ENCODE assay signal across 18 cellular contexts in the genomic region with DNA sequence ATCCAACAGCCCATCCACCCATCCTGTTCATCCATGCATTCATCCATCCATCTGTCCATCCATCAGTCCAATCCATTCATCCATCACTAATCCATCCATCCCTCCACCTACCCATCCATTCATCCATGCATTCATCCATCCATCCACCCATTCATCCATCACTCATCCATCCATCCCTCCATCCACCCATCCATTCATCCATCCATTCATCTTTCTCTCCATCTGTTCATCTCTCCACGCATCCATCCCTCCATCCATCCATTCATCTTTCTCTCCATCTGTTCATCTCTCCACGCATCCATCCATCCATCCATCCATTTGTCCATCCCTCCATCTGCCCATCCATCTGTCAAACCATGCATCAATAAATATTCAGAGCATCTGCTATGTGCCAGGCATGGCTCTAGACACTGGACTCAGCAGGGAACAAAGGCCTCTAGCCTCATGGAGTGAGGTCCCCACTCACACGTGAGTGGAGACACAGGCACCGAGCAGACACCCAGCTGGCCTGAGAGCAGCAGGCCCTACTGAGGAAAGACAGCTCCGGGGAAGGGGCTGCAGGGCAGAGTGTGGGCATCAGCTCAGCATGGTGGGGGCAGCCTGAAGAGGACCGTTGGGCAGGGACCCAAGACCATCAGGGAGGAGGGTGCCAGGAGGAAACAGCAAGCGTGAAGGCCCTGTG. TPM values are rescaled to one million over a fixed set of nuclear protein-coding genes. Genes with fewer than 3 reads are reported as not detected.
"Had no signal": no experiment of that assay in that cellular context is flagged by ENCODE, and none has a peak within 500 bp of the region (broad histone marks: within the 10 kb centered on the region; RNA-seq: fewer than 3 reads in every experiment).

No MANE protein-coding gene starts in this region.

- H3K4me3 Mint-ChIP-seq: activated B cell treated with CpG ODN at 0.5 μM for 24 hours; activated naive CD8-positive, alpha-beta T cell; stimulated activated effector memory CD8-positive, alpha-beta T cell treated with anti-CD3 and anti-CD28 coated beads, Interleukin-12 subunit alpha, Interleukin-12 subunit beta, amount 100 ng/mL, for 72 hours; T-helper 1 cell treated with Interleukin-12 subunit alpha and Interleukin-12 subunit beta and Interleukin-4 antibody, amounts not matched to agents 30 μg/mL and 1 μg/mL, for 36 hours had no signal

- H2AFZ ChIP-seq: parathyroid adenoma had no signal

- H3K27ac Mint-ChIP-seq: activated B cell treated with CpG ODN at 0.5 μM for 24 hours; activated naive CD8-positive, alpha-beta T cell; stimulated activated effector memory CD8-positive, alpha-beta T cell treated with anti-CD3 and anti-CD28 coated beads, Interleukin-12 subunit alpha, Interleukin-12 subunit beta, amount 100 ng/mL, for 72 hours; T-helper 1 cell treated with Interleukin-12 subunit alpha and Interleukin-12 subunit beta and Interleukin-4 antibody, amounts not matched to agents 30 μg/mL and 1 μg/mL, for 36 hours had no signal

- H3K27ac ChIP-seq: esophagus squamous epithelium, lower lobe of right lung, parathyroid adenoma, thyroid gland, uterus had no signal

- H3K9me3 Mint-ChIP-seq: stimulated activated effector memory CD8-positive, alpha-beta T cell treated with anti-CD3 and anti-CD28 coated beads, Interleukin-12 subunit alpha, Interleukin-12 subunit beta, amount 100 ng/mL, for 72 hours; T-helper 1 cell treated with Interleukin-12 subunit alpha and Interleukin-12 subunit beta and Interleukin-4 antibody, amounts not matched to agents 30 μg/mL and 1 μg/mL, for 36 hours had no signal

- H3K36me3 ChIP-seq: esophagus squamous epithelium, lower lobe of right lung, thyroid gland, uterus had no signal

- H3K9ac ChIP-seq: parathyroid adenoma had no signal

- H3K9me3 ChIP-seq: esophagus squamous epithelium, lower lobe of right lung, thyroid gland, uterus had no signal

- H3K79me2 ChIP-seq: parathyroid adenoma had no signal

- H3K4me1 ChIP-seq: esophagus squamous epithelium, lower lobe of right lung, parathyroid adenoma, thyroid gland, uterus had no signal

- H3K27me3 Mint-ChIP-seq: activated naive CD8-positive, alpha-beta T cell had no signal

- H3K27me3 ChIP-seq: thyroid gland, uterus had no signal

- H3K36me3 Mint-ChIP-seq: activated naive CD8-positive, alpha-beta T cell; stimulated activated effector memory CD8-positive, alpha-beta T cell treated with anti-CD3 and anti-CD28 coated beads, Interleukin-12 subunit alpha, Interleukin-12 subunit beta, amount 100 ng/mL, for 72 hours had no signal

- H3K4me3 ChIP-seq: esophagus squamous epithelium, lower lobe of right lung, thyroid gland, uterus had no signal

- DNase-seq: activated CD4-positive, alpha-beta T cell treated with anti-CD3 and anti-CD28 coated beads, Interleukin-2, amount 50 U/mL, for 4 hours; amniotic stem cell; central memory CD4-positive, alpha-beta T cell; cortex of kidney; effector CD4-positive, alpha-beta T cell; esophagus squamous epithelium; lower lobe of right lung; midbrain; thyroid gland had no signal

- H3K4me1 Mint-ChIP-seq: activated B cell treated with CpG ODN at 0.5 μM for 24 hours; stimulated activated effector memory CD8-positive, alpha-beta T cell treated with anti-CD3 and anti-CD28 coated beads, Interleukin-12 subunit alpha, Interleukin-12 subunit beta, amount 100 ng/mL, for 72 hours had no signal

- ATAC-seq: lower lobe of right lung; stimulated activated effector memory CD8-positive, alpha-beta T cell treated with anti-CD3 and anti-CD28 coated beads, Interleukin-12 subunit alpha, Interleukin-12 subunit beta, amount 100 ng/mL, for 72 hours had no signal

RNA-seq across cellular contexts. Expression of gene KRTAP10-1, which starts 9.6 kb away (rescaled TPM):
- total RNA-seq: activated B cell treated with CpG ODN at 0.5 μM for 24 hours, endothelial cell of umbilical vein, esophagus squamous epithelium, fibroblast of villous mesenchyme, lower lobe of right lung, myocyte, thyroid gland, uterus had no signal
- polyA plus RNA-seq: endothelial cell of umbilical vein had no signal

RNA-seq across cellular contexts. Expression of gene KRTAP10-2, which starts 20.9 kb away (rescaled TPM):
- total RNA-seq: activated B cell treated with CpG ODN at 0.5 μM for 24 hours, endothelial cell of umbilical vein, esophagus squamous epithelium, fibroblast of villous mesenchyme, lower lobe of right lung, myocyte, thyroid gland, uterus had no signal
- polyA plus RNA-seq: endothelial cell of umbilical vein had no signal

RNA-seq across cellular contexts. Expression of gene KRTAP10-3, which starts 28.2 kb away (rescaled TPM):
- total RNA-seq: activated B cell treated with CpG ODN at 0.5 μM for 24 hours, endothelial cell of umbilical vein, esophagus squamous epithelium, fibroblast of villous mesenchyme, lower lobe of right lung, myocyte, thyroid gland, uterus had no signal
- polyA plus RNA-seq: endothelial cell of umbilical vein had no signal

RNA-seq across cellular contexts. Expression of gene KRTAP10-4, which starts 43.2 kb away (rescaled TPM):
- total RNA-seq: activated B cell treated with CpG ODN at 0.5 μM for 24 hours, endothelial cell of umbilical vein, esophagus squamous epithelium, fibroblast of villous mesenchyme, lower lobe of right lung, myocyte, thyroid gland, uterus had no signal
- polyA plus RNA-seq: endothelial cell of umbilical vein had no signal

RNA-seq across cellular contexts. Expression of gene KRTAP10-5, which starts 50.0 kb away (rescaled TPM):
- total RNA-seq: activated B cell treated with CpG ODN at 0.5 μM for 24 hours, endothelial cell of umbilical vein, esophagus squamous epithelium, fibroblast of villous mesenchyme, lower lobe of right lung, myocyte, uterus had no signal
- polyA plus RNA-seq: endothelial cell of umbilical vein had no signal
